ENCODE assay signal across 8 cellular contexts in genomic region chr3:5122741-5123706, GRCh38. TPM values are rescaled to one million over a fixed set of nuclear protein-coding genes. Genes with fewer than 3 reads are reported as not detected.
A peak's percentile ranks its signal among the peaks of the same experiment; 100 is the strongest.
DNase-seq lines count a peak whose midpoint lies in the region; ATAC-seq and TF ChIP-seq lines count a peak whose summit lies in the region.

No MANE protein-coding gene starts in this region.

- POLR2A ChIA-PET in AG04450 (lab: Yijun Ruan, JAX) = interaction anchor here (0.6 to 2.2 kb wide), 3 partner anchors 15 to 74 kb away, joined by 3 to 10 read pairs (median 4); no protein-coding TSS in a partner anchor

- H3K4me1 ChIP-seq in iPS-15b (ENCODE audit: control insufficient read depth, insufficient read depth, low read length) = peaks cover 7% of the 10 kb centered on the region
- peaks cover 38 to 44% of the 10 kb centered on the region in 2 donors for H3K4me1 ChIP-seq in gastrocnemius medialis

- DNase-seq in AG04450 (ENCODE audit: low read depth, low spot score) = no peak
- DNase-seq in brain microvascular endothelial cell = peak; percentile 47
- peak; percentile 67 to 78 for DNase-seq in gastrocnemius medialis
- no peak for DNase-seq in H4 (ENCODE audit: low spot score)

- H3K27ac ChIP-seq in AG04450 (ENCODE audit: low read depth, low read length) = peak overlapping the region; percentile 85
- peak overlapping the region; percentile 94 for H3K27ac ChIP-seq in brain microvascular endothelial cell
- H3K27ac ChIP-seq in gastrocnemius medialis = peak overlapping the region; percentile 96 to 100 (median 98)

- peak; percentile 6 for ATAC-seq in GM18861 (IDR thresholded peaks at IDR 0.05; ENCODE audit: unreplicated experiment)
- peak; percentile 5 for ATAC-seq in HG03175 (IDR thresholded peaks at IDR 0.05; ENCODE audit: unreplicated experiment)
- peak; percentile 65 for ATAC-seq in SK-N-SH treated with all-trans-retinoic acid at 6 μM for 48 hours
- peak; percentile 83 to 89 for ATAC-seq in gastrocnemius medialis

- H3K36me3 ChIP-seq in brain microvascular endothelial cell (replicated peaks) (peaks cover 5% of the 10 kb centered on the region), iPS-15b (ENCODE audit: control insufficient read depth, insufficient read depth, low read length) (no peaks in the 10 kb centered on the region), gastrocnemius medialis (no peaks in the 10 kb centered on the region)

- TF ChIP-seq CTCF in AG04450 (IDR thresholded peaks at IDR 0.05; ENCODE audit: low read depth, low read length) (peak; percentile 15; the same call in 1 of the 2 replicates), brain microvascular endothelial cell (IDR thresholded peaks at IDR 0.05; ENCODE audit: low read depth, low read length, missing control alignments) (no peak), gastrocnemius medialis (IDR thresholded peaks at IDR 0.05 in 4 of 5, conservative IDR thresholded peaks at IDR 0.05 in 1 of 5) (peak in 2 of 5 experiments; percentile 10 to 19)

- CTCF ChIA-PET in AG04450 (lab: Charles Lee) = interaction anchor here (0.7 to 2.6 kb wide), 7 partner anchors 11 to 411 kb away, joined by 3 to 17 read pairs (median 7); no protein-coding TSS in a partner anchor

- peak overlapping the region; percentile 93 for H3K4me3 ChIP-seq in AG04450 (ENCODE audit: low read depth, low read length)
- peak overlapping the region; percentile 99 for H3K4me3 ChIP-seq in brain microvascular endothelial cell (ENCODE audit: low read depth, low read length)
- H3K4me3 ChIP-seq in iPS-15b (ENCODE audit: low read depth, low read length) = peak overlapping the region; percentile 88
- peak overlapping the region; percentile 90 to 100 (median 98) for H3K4me3 ChIP-seq in gastrocnemius medialis

- peak overlapping the region; percentile 57 for H3K9ac ChIP-seq in iPS-15b (ENCODE audit: low read depth, low read length)

- no peaks in the 10 kb centered on the region; the same call in 1 of the 2 replicates for H3K9me3 ChIP-seq in AG04450 (ENCODE audit: control insufficient read depth, insufficient read depth, low read length)
- no peaks in the 10 kb centered on the region for H3K9me3 ChIP-seq in iPS-15b (ENCODE audit: control insufficient read depth, insufficient read depth, low read length)
- no peaks in the 10 kb centered on the region for H3K9me3 ChIP-seq in gastrocnemius medialis

- H3K27me3 ChIP-seq in AG04450 (ENCODE audit: control insufficient read depth, insufficient read depth, low read length) (no peaks in the 10 kb centered on the region), brain microvascular endothelial cell (replicated peaks) (no peaks in the 10 kb centered on the region), iPS-15b (ENCODE audit: control insufficient read depth, insufficient read depth, low read length) (no peaks in the 10 kb centered on the region), gastrocnemius medialis (no peaks in the 10 kb centered on the region)

- TF ChIP-seq POLR2A in gastrocnemius medialis (IDR thresholded peaks at IDR 0.05) = peak; percentile 42 to 65

- in situ Hi-C loops in brain microvascular endothelial cell (cut with HindIII; ENCODE audit: low pct_ligation_motif_present, low sequenced_read_pairs) = no loop called here
- in situ Hi-C loops in gastrocnemius medialis (cut with MboI; ENCODE audit: low sequenced_read_pairs in 4 of 4) = loop anchor here in 3 of 4 donors (5.0 to 10.0 kb wide), 3 partner anchors 72 to 141 kb away; no protein-coding TSS in a partner anchor

- intact Hi-C loops in gastrocnemius medialis (cut with DNase I; ENCODE audit: low total_unique reads) = loop anchor here (1.0 to 10.0 kb wide), 8 partner anchors 42 to 820 kb away; partner anchors contain the start of genes BHLHE40, EDEM1, ITPR1 and SETMAR

TF ChIP-seq in SK-N-SH treated with all-trans-retinoic acid at 6 μM for 48 hours, 23 proteins besides CTCF, POLR2A, EP300 and RAD21:
- TF ChIP-seq PATZ1 (CRISPR knock-in tag; IDR thresholded peaks at IDR 0.05; ENCODE audit: borderline replicate concordance) (no peak), ESRRG (CRISPR knock-in tag; IDR thresholded peaks at IDR 0.05) (no peak), RARB (CRISPR knock-in tag; IDR thresholded peaks at IDR 0.05) (no peak), POU6F1 (CRISPR knock-in tag; IDR thresholded peaks at IDR 0.05; ENCODE audit: borderline replicate concordance, low read depth) (no peak)

RNA-seq across cellular contexts. Expression of gene ARL8B, which starts 0.9 kb away (rescaled TPM):
- polyA plus RNA-seq in AG04450 (2011; rRNA removed) = 47.0 and 53.6 TPM in 2 replicates
- polyA minus RNA-seq in AG04450 (2011; rRNA and poly(A)+ RNA removed) = 12.5 and 21.9 TPM in 2 replicates
- 100 to 1,000 TPM in 2 of 4 donors, 10 to 100 TPM in 2; 69.3 to 198 (median 95.0) TPM for total RNA-seq in gastrocnemius medialis
- total RNA-seq in H4 (2014; rRNA removed; shearing (Covaris generic)) = 46.9 and 49.3 TPM in 2 replicates

Comparison
In these comparisons a context has a peak if more than half of its experiments do, and no peak if none do; other contexts are left out.
1. DNase-seq: peak in brain microvascular endothelial cell (single experiment) and gastrocnemius medialis (2 of 2); none in AG04450 (single experiment) and H4 (single experiment).
2. ATAC-seq: peak in every context shown above with its lines; median percentile 86 in gastrocnemius medialis; 65 in SK-N-SH treated with all-trans-retinoic acid at 6 μM for 48 hours; 6 in GM18861; 5 in HG03175.
3. Peak in every context shown above with its lines, with median percentiles within 50 percentile points of each other: H3K27ac ChIP-seq and H3K4me3 ChIP-seq.